In genomic region chr2:46471-47345, GRCh38 we compare ENCODE assay signal across 9 cellular contexts. TPM values are rescaled to one million over a fixed set of nuclear protein-coding genes. Genes with fewer than 3 reads are reported as not detected.
DNase-seq lines count a peak whose midpoint lies in the region; ATAC-seq and TF ChIP-seq lines count a peak whose summit lies in the region.
"Had no signal": no experiment of that assay in that cellular context is flagged by ENCODE, and none has a peak within 500 bp of the region (broad histone marks: within the 10 kb centered on the region; RNA-seq: fewer than 3 reads in every experiment).

A gene with protein sequence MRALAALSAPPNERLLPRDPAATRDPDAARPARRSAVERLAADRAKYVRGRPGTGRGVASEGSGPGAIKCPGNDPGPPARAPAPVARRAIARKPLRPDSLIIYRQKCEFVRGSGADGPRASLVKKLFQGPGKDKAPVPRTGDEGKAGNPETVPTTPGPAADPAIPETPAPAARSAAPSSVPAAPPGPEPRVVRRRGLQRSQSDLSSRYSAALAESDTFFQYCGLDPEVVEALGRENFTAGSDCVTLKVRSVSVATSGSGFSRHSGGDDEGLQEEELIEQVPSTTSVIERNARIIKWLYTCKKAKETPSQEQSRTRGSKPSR (minus strand): TSS chr2:46505. CDS start chr2:46385, 120 bp downstream.

- no peak within 1 kb of the TSS for H2AFZ ChIP-seq in fibroblast of lung (ENCODE audit: low read length)

- H3K4me3 ChIP-seq in fibroblast of lung (replicated peaks in 1 of 4; ENCODE audit: control extremely low read depth in 1 of 4, insufficient read depth in 1 of 4, low read depth in 3 of 4, low read length in 4 of 4) = peak within 1 kb of the TSS in 1 of 4 experiments; percentile 24

- peaks cover 0 to 2% (median 0%) of the 10 kb centered on the region in 7 donors for H3K9me3 Mint-ChIP-seq in naive B cell

- no peaks in the 10 kb centered on the region for H3K79me2 ChIP-seq in fibroblast of lung (ENCODE audit: control insufficient read depth, insufficient read depth, low read length)

- no peaks in the 10 kb centered on the region for H3K27me3 ChIP-seq in fibroblast of lung (ENCODE audit: control insufficient read depth, insufficient read depth, low read length)

- no peaks in the 10 kb centered on the region for H3K36me3 ChIP-seq in fibroblast of lung (ENCODE audit: control insufficient read depth, insufficient read depth, low read length)

- H3K27me3 Mint-ChIP-seq in naive B cell = peaks cover 46 to 63% (median 54%) of the 10 kb centered on the region in 3 donors

- H3K4me3 Mint-ChIP-seq in naive B cell = peak within 1 kb of the TSS; percentile 76 to 92 (median 86)

- no peak within 1 kb of the TSS for H3K9ac ChIP-seq in fibroblast of lung (ENCODE audit: insufficient read depth, low read length)

- peaks cover 5 to 20% (median 13%) of the 10 kb centered on the region in 3 donors for H3K4me1 Mint-ChIP-seq in naive B cell

- no peak within 1 kb of the TSS for H3K4me2 ChIP-seq in fibroblast of lung (ENCODE audit: extremely low read depth, insufficient read depth, low read length)

- H4K20me1 ChIP-seq in fibroblast of lung (ENCODE audit: control insufficient read depth, extremely low read depth, insufficient read depth, low read length) = no peaks in the 10 kb centered on the region

- no peak within 1 kb of the TSS for H3K27ac ChIP-seq in fibroblast of lung (ENCODE audit: insufficient read depth, low read length)

- peak; percentile 49 to 59 for ATAC-seq in naive B cell (ENCODE audit: low read depth in 2 of 2)
- ATAC-seq in HG03280 (IDR thresholded peaks at IDR 0.05; ENCODE audit: unreplicated experiment) = no peak

- no peak for TF ChIP-seq CTCF in fibroblast of lung (conservative IDR thresholded peaks at IDR 0.05 in 1 of 2, IDR thresholded peaks at IDR 0.05 in 1 of 2; ENCODE audit: low read depth in 1 of 2, low read length in 2 of 2)

- peaks cover 0 to 9% of the 10 kb centered on the region in 2 donors for H3K36me3 Mint-ChIP-seq in naive B cell

- H3K27ac Mint-ChIP-seq in naive B cell = peak within 1 kb of the TSS in 4 of 6 donors; percentile 8 to 91 (median 46)

- no peaks in the 10 kb centered on the region for H3K9me3 ChIP-seq in fibroblast of lung (ENCODE audit: control insufficient read depth, insufficient read depth, low read depth, low read length)

- DNase-seq in NCI-H1417 (lab: John Stamatoyannopoulos, UW) = peak; percentile 56 to 58 (median 58)
- no peak for DNase-seq in NCI-H1417 treated with DMSO at 0.1 percent for 48 hours (lab: John Stamatoyannopoulos, UW)
- DNase-seq in activated T-cell treated with anti-CD3 and anti-CD28 coated beads for 48 hours (ENCODE audit: low read depth) = peak; percentile 37
- DNase-seq in fibroblast of lung (ENCODE audit: low read depth in 2 of 2) = peak; percentile 16 to 22
- peak; percentile 13 for DNase-seq in naive B cell
- peak; percentile 63 for DNase-seq in superior temporal gyrus (ENCODE audit: extremely low spot score)
- DNase-seq in HUDEP-2 (lab: John Stamatoyannopoulos, UW; ENCODE audit: unreplicated experiment in 76 of 76) = no peak

- H3K4me1 ChIP-seq in fibroblast of lung (ENCODE audit: control insufficient read depth, extremely low read depth, insufficient read depth, low read length) = no peaks in the 10 kb centered on the region

RNA-seq across cellular contexts. Expression of the gene that starts here (rescaled TPM):
- 0.26 TPM in 1 of 2 replicates, not detected in the other for total RNA-seq in fibroblast of lung
- polyA plus RNA-seq in fibroblast of lung (not detected in 2 replicates), naive B cell (ENCODE audit: low read depth in 6 of 6) (not detected)
- not detected in 2 replicates for polyA plus RNA-seq in fibroblast of lung (2012)
- polyA minus RNA-seq in fibroblast of lung (ENCODE audit: low replicate concordance) = not detected in 2 replicates
- polyA plus RNA-seq: AG04450 had no signal

Comparison
In these comparisons a context has a peak if more than half of its experiments do, and no peak if none do; other contexts are left out.
1. DNase-seq: peak in NCI-H1417 (3 of 3), activated T-cell treated with anti-CD3 and anti-CD28 coated beads for 48 hours (single experiment) and superior temporal gyrus (single experiment); none in NCI-H1417 treated with DMSO at 0.1 percent for 48 hours (single experiment) and HUDEP-2 (0 of 76).
2. Peak in DNase-seq in fibroblast of lung; RNA of the gene not detected or under 1 TPM.
3. Peak in DNase-seq and ATAC-seq in naive B cell; RNA of the gene not detected or under 1 TPM.